In genomic region chr2:135843671-135844070, GRCh38 we compare ENCODE assay signal across 32 cellular contexts. TPM values are rescaled to one million over a fixed set of nuclear protein-coding genes. Genes with fewer than 3 reads are reported as not detected.
DNase-seq lines count a peak whose midpoint lies in the region; ATAC-seq and TF ChIP-seq lines count a peak whose summit lies in the region.
"Had no signal": no experiment of that assay in that cellular context is flagged by ENCODE, and none has a peak within 500 bp of the region (broad histone marks: within the 10 kb centered on the region; RNA-seq: fewer than 3 reads in every experiment).

No MANE protein-coding gene starts in this region.

- H3K36me3 ChIP-seq in brain microvascular endothelial cell (replicated peaks) (peaks cover 2% of the 10 kb centered on the region), transverse colon (no peaks in the 10 kb centered on the region)
- H3K36me3 ChIP-seq: uterus had no signal

- H3K4me1 ChIP-seq in transverse colon: peaks cover 0 to 24% (median 16%) of the 10 kb centered on the region in 4 donors
- H3K4me1 ChIP-seq: neural progenitor cell, parathyroid adenoma, uterus had no signal

- no peak for TF ChIP-seq POLR2A in transverse colon (IDR thresholded peaks at IDR 0.05)

- H3K27ac ChIP-seq in brain microvascular endothelial cell (no peak overlapping the region), transverse colon (no peak overlapping the region)
- H3K27ac ChIP-seq: neural progenitor cell, parathyroid adenoma, sigmoid colon, thoracic aorta, uterus had no signal

- WGBS in transverse colon (ENCODE audit: low coverage in 1 of 2), 2 donors: 97 to 100% methylated on average over 1 to 3 of the region's 3 CpGs

- TF ChIP-seq CTCF in AG10803 (conservative IDR thresholded peaks at IDR 0.05; ENCODE audit: low read length) (no peak), brain microvascular endothelial cell (IDR thresholded peaks at IDR 0.05; ENCODE audit: low read depth, low read length, missing control alignments) (no peak), transverse colon (IDR thresholded peaks at IDR 0.05) (no peak)

- H3K27me3 ChIP-seq in brain microvascular endothelial cell (replicated peaks) (no peaks in the 10 kb centered on the region), transverse colon (no peaks in the 10 kb centered on the region)
- H3K27me3 ChIP-seq: neural progenitor cell, sigmoid colon, uterus had no signal

- H3K9me3 ChIP-seq in transverse colon: no peaks in the 10 kb centered on the region
- H3K9me3 ChIP-seq: sigmoid colon, thoracic aorta, uterus had no signal

- ATAC-seq in left lobe of liver (no peak), GM19463 (IDR thresholded peaks at IDR 0.05; ENCODE audit: unreplicated experiment) (no peak), HG03108 (IDR thresholded peaks at IDR 0.05; ENCODE audit: unreplicated experiment) (no peak), GM21825 (IDR thresholded peaks at IDR 0.05; ENCODE audit: unreplicated experiment) (no peak)
- ATAC-seq: GM12878; GM23338; Panc1; stimulated activated naive CD8-positive, alpha-beta T cell treated with anti-CD3 and anti-CD28 coated beads, Interleukin-15, Interleukin-2, amounts not matched to agents 100 U/mL and 50 U/mL, for 24 hours had no signal

- no peak for TF ChIP-seq EP300 in transverse colon (IDR thresholded peaks at IDR 0.05; ENCODE audit: low read depth)

- no peak overlapping the region for H3K4me3 ChIP-seq in AG10803 (ENCODE audit: low read length)
- no peak overlapping the region for H3K4me3 ChIP-seq in brain microvascular endothelial cell (ENCODE audit: low read depth, low read length)
- no peak overlapping the region for H3K4me3 ChIP-seq in transverse colon
- H3K4me3 ChIP-seq: GM12878, GM23338, lung, neural progenitor cell, sigmoid colon, thoracic aorta, uterus had no signal

- in situ Hi-C loops in brain microvascular endothelial cell (cut with HindIII; ENCODE audit: low pct_ligation_motif_present, low sequenced_read_pairs): no loop called here
- in situ Hi-C loops in transverse colon (cut with MboI; ENCODE audit: low pct_ligation_motif_present in 1 of 4, low pct_unique_long_range_greater_than_20kb in 1 of 4, low sequenced_read_pairs in 3 of 4): no loop called here

- intact Hi-C loops in transverse colon (cut with DNase I; ENCODE audit: low total_unique reads): no loop called here

- DNase-seq in AG10803 (ENCODE audit: low read depth) (peak; percentile 23), HK-2 (ENCODE audit: unreplicated experiment) (peak; percentile 46), brain microvascular endothelial cell (peak; percentile 13), left lobe of liver (ENCODE audit: low spot score) (peak; percentile 7), transverse colon (no peak)
- DNase-seq: activated B cell treated with CpG ODN at 0.5 μM for 24 hours; activated CD4-positive, alpha-beta T cell treated with anti-CD3 and anti-CD28 coated beads, Interleukin-2, amount 50 U/mL, for 4 hours; activated CD8-positive, alpha-beta memory T cell treated with anti-CD3 and anti-CD28 coated beads, Interleukin-2, amount 50 U/mL, for 48 hours; activated gamma-delta T cell; cerebellar nuclear complex; EL; head of caudate nucleus; kidney; NCI-H1105; NCI-H2029; NCI-H2227 treated with DMSO at 0.1 percent for 48 hours; NCI-H526 treated with DMSO at 0.1 percent for 48 hours; SIG-M5; sigmoid colon; stimulated activated naive CD8-positive, alpha-beta T cell treated with anti-CD3 and anti-CD28 coated beads, Interleukin-15, Interleukin-2, amounts not matched to agents 100 U/mL and 50 U/mL, for 24 hours; uterus had no signal

RNA-seq across cellular contexts. Expression of gene LCT, which starts 6.7 kb away (rescaled TPM):
- total RNA-seq in left lobe of liver (not detected), transverse colon (under 1 TPM in 1 of 4 donors, not detected in 3; 0.32 TPM)
- total RNA-seq: activated B cell treated with CpG ODN at 0.5 μM for 24 hours, GM23338, kidney, M059J had no signal

RNA-seq across cellular contexts. Expression of gene MCM6, which starts 32.6 kb away (rescaled TPM):
- total RNA-seq in left lobe of liver (1.9 TPM), transverse colon (1 to 10 TPM in 3 of 4 donors, under 1 TPM in 1; 0.37 to 7.9 (median 3.7) TPM)
